1 cellular context compared by ENCODE assay signal in genomic region chr1:65538664-65539063, GRCh38.
TF ChIP-seq lines count a peak whose summit lies in the region.

No MANE protein-coding gene starts in this region.

TF ChIP-seq in K562, 482 proteins besides CTCF, POLR2A, EP300 and RAD21 (continued from another document and continues in another):
- TF ChIP-seq MCM7 (IDR thresholded peaks at IDR 0.05) (no peak), HMG20A (CRISPR knock-in tag; conservative IDR thresholded peaks at IDR 0.05) (no peak), SNAPC5 (CRISPR knock-in tag; IDR thresholded peaks at IDR 0.05) (no peak), TSC22D4 (tag; IDR thresholded peaks at IDR 0.05) (no peak), NFRKB (IDR thresholded peaks at IDR 0.05; ENCODE audit: low read depth) (peak; percentile 71), HIVEP1 (CRISPR knock-in tag; IDR thresholded peaks at IDR 0.05) (no peak), ARID2 (IDR thresholded peaks at IDR 0.05) (no peak), ZNF655 (CRISPR knock-in tag; IDR thresholded peaks at IDR 0.05) (no peak), HMGXB4 (CRISPR knock-in tag; IDR thresholded peaks at IDR 0.05) (no peak), SP1 (CRISPR knock-in tag; IDR thresholded peaks at IDR 0.05) (no peak), PHB2 (IDR thresholded peaks at IDR 0.05; ENCODE audit: low read depth) (peak; percentile 73; the same call in 1 of the 2 replicates), ZNF224 (CRISPR knock-in tag; IDR thresholded peaks at IDR 0.05) (no peak), ZNF212 (CRISPR knock-in tag; IDR thresholded peaks at IDR 0.05) (no peak), ZNF551 (CRISPR knock-in tag; IDR thresholded peaks at IDR 0.05) (no peak), ZNF518B (CRISPR knock-in tag; IDR thresholded peaks at IDR 0.05) (no peak), ZNF253 (CRISPR knock-in tag; conservative IDR thresholded peaks at IDR 0.05) (no peak), ZHX1 (conservative IDR thresholded peaks at IDR 0.05; ENCODE audit: low read length) (no peak), RBM17 (IDR thresholded peaks at IDR 0.05; ENCODE audit: borderline replicate concordance, low read depth, low read length) (no peak), ZNF407 (IDR thresholded peaks at IDR 0.05; ENCODE audit: low read depth) (no peak), ETS1 (conservative IDR thresholded peaks at IDR 0.05; ENCODE audit: control insufficient read depth, low read depth, low read length) (no peak), TOE1 (IDR thresholded peaks at IDR 0.05; ENCODE audit: borderline replicate concordance) (no peak; the same call in 1 of the 2 replicates), TOE1 (CRISPR knock-in tag; IDR thresholded peaks at IDR 0.05; ENCODE audit: borderline replicate concordance, low read depth) (no peak), CSDE1 (IDR thresholded peaks at IDR 0.05) (0 out of 4 replicates have a peak, but pooled peaks of 1 of the 2 experiments have one; percentile 25), PATZ1 (CRISPR knock-in tag; IDR thresholded peaks at IDR 0.05; ENCODE audit: borderline replicate concordance) (no peak), PRPF4 (IDR thresholded peaks at IDR 0.05; ENCODE audit: insufficient read depth, low read depth, low read length, poor library complexity, severe bottlenecking) (no peak), ZNF384 (IDR thresholded peaks at IDR 0.05; ENCODE audit: low read depth, low read length) (peak; percentile 59; the same call in 1 of the 2 replicates), SPI1 (IDR thresholded peaks at IDR 0.05; ENCODE audit: borderline replicate concordance, low read depth, low read length) (no peak), ZNF140 (CRISPR knock-in tag; IDR thresholded peaks at IDR 0.05) (no peak), CREM (IDR thresholded peaks at IDR 0.05; ENCODE audit: low read depth) (no peak), ZNF785 (CRISPR knock-in tag; IDR thresholded peaks at IDR 0.05) (no peak), HOXB6 (CRISPR knock-in tag; IDR thresholded peaks at IDR 0.05; ENCODE audit: borderline replicate concordance) (no peak), ZFP36 (IDR thresholded peaks at IDR 0.05; ENCODE audit: low read depth, low read length, partially characterized antibody) (no peak), TRIM25 (IDR thresholded peaks at IDR 0.05; ENCODE audit: borderline replicate concordance) (0 out of 2 replicates have a peak, but pooled peaks have one; percentile 1), MED1 (CRISPR knock-in tag; IDR thresholded peaks at IDR 0.05; ENCODE audit: borderline replicate concordance) (no peak), CBX1 (IDR thresholded peaks at IDR 0.05; ENCODE audit: low read depth) (no peak)
